ENCODE assay signal across 8 cellular contexts in genomic region chr12:57069522-57069921, GRCh38. TPM values are rescaled to one million over a fixed set of nuclear protein-coding genes. Genes with fewer than 3 reads are reported as not detected.
A peak's percentile ranks its signal among the peaks of the same experiment; 100 is the strongest.
DNase-seq lines count a peak whose midpoint lies in the region; ATAC-seq and TF ChIP-seq lines count a peak whose summit lies in the region.

No MANE protein-coding gene starts in this region.

- POLR2A ChIA-PET in RWPE1 (lab: Yijun Ruan, JAX; ENCODE audit: low non-redundant PET): interaction anchor here (1.0 kb wide), 1 partner anchor 42 kb away, joined by 19 read pairs; the partner anchor contains the start of gene STAT6

- TF ChIP-seq POLR2A in adrenal gland (IDR thresholded peaks at IDR 0.05) (peak in 1 of 2 donors; percentile 4), heart left ventricle (IDR thresholded peaks at IDR 0.05) (no peak)

- 0 out of 2 replicates have a peak overlapping the region, but pooled peaks have one; percentile 1 for H3K4me2 ChIP-seq in KMS-11

- ATAC-seq in GM21619 (IDR thresholded peaks at IDR 0.05; ENCODE audit: unreplicated experiment): peak; percentile 87
- ATAC-seq in heart left ventricle: peak; percentile 86 to 98 (median 96)

- H3K36me3 ChIP-seq in KMS-11 (ENCODE audit: insufficient read depth) (peaks cover 23% of the 10 kb centered on the region; the same call in 1 of the 2 replicates), adrenal gland (replicated peaks in 1 of 2) (peaks cover 0 to 11% of the 10 kb centered on the region in 2 donors), heart left ventricle (peaks cover 0 to 47% (median 18%) of the 10 kb centered on the region in 9 donors)

- H3K9me3 ChIP-seq in adrenal gland (replicated peaks in 1 of 3) (no peaks in the 10 kb centered on the region), heart left ventricle (no peaks in the 10 kb centered on the region)

- H3K4me3 ChIP-seq in KMS-11 (IDR thresholded peaks at IDR 0.05; ENCODE audit: insufficient read depth, low read depth, low read length) (no peak overlapping the region), adrenal gland (no peak overlapping the region), heart left ventricle (no peak overlapping the region)

- H3K27ac ChIP-seq in KMS-11 (peak overlapping the region; percentile 8; the same call in 1 of the 2 replicates), RWPE1 (no peak overlapping the region), adrenal gland (peak overlapping the region in 4 of 5 donors; percentile 47 to 84 (median 70)), heart left ventricle (peak overlapping the region in 9 of 12 donors; percentile 5 to 81 (median 40))

- intact Hi-C loops in adrenal gland (cut with DNase I) (loop anchor here in 1 of 2 donors (5.0 kb wide), 1 partner anchor 113 kb away; no protein-coding TSS in a partner anchor), heart left ventricle (cut with DNase I) (loop anchor here (1.0 to 10.0 kb wide), 10 partner anchors 43 to 312 kb away; no protein-coding TSS in a partner anchor)

- WGBS in adrenal gland, 4 donors: 19 to 20% (median 19%) methylated on average over 3 of the region's 3 CpGs
- 28 to 38% (median 34%) methylated on average over 3 of the region's 3 CpGs for WGBS in heart left ventricle, 4 donors

- DNase-seq in G401 (ENCODE audit: low spot score) (peak; percentile 83), RWPE1 (ENCODE audit: low spot score) (peak; percentile 52), adrenal gland (peak; percentile 76 to 93 (median 85)), heart left ventricle (peak in 4 of 5 donors; percentile 44 to 69 (median 65)), pons (ENCODE audit: low spot score) (peak; percentile 93), NCI-H1048 (lab: John Stamatoyannopoulos, UW) (no peak)

- H3K9ac ChIP-seq in KMS-11: no peak overlapping the region

- no peaks in the 10 kb centered on the region for H4K20me1 ChIP-seq in KMS-11 (ENCODE audit: insufficient read depth)

- peak; percentile 99 for TF ChIP-seq CTCF in KMS-11 (conservative IDR thresholded peaks at IDR 0.05; ENCODE audit: low read depth, low read length)
- peak; percentile 79 for TF ChIP-seq CTCF in RWPE1 (conservative IDR thresholded peaks at IDR 0.05; ENCODE audit: low read depth)
- peak; percentile 76 to 98 (median 95) for TF ChIP-seq CTCF in adrenal gland (IDR thresholded peaks at IDR 0.05)
- TF ChIP-seq CTCF in heart left ventricle (IDR thresholded peaks at IDR 0.05): peak; percentile 77 to 92 (median 89)

- CTCF ChIA-PET in RWPE1 (lab: Yijun Ruan, JAX): interaction anchor here (0.6 to 2.6 kb wide), 16 partner anchors 9 to 170 kb away, joined by 3 to 35 read pairs (median 4); partner anchors contain the start of genes NEMP1 and STAT6

- peaks cover 22% of the 10 kb centered on the region for H3K79me2 ChIP-seq in KMS-11 (ENCODE audit: insufficient read depth, low read depth)

- H3K27me3 ChIP-seq in KMS-11 (ENCODE audit: insufficient read depth, low read depth) (no peaks in the 10 kb centered on the region), adrenal gland (no peaks in the 10 kb centered on the region), heart left ventricle (no peaks in the 10 kb centered on the region)

- in situ Hi-C loops in G401 (cut with HindIII; ENCODE audit: low sequenced_read_pairs): no loop called here

- peaks cover 25% of the 10 kb centered on the region for H3K4me1 ChIP-seq in KMS-11 (ENCODE audit: low read depth, poor library complexity, severe bottlenecking)
- H3K4me1 ChIP-seq in adrenal gland (replicated peaks in 1 of 2): peaks cover 5 to 6% of the 10 kb centered on the region in 2 donors
- H3K4me1 ChIP-seq in heart left ventricle: peaks cover 0 to 19% (median 3%) of the 10 kb centered on the region in 12 donors

- no peak overlapping the region for H2AFZ ChIP-seq in KMS-11 (ENCODE audit: low read depth)

RNA-seq across cellular contexts. Expression of gene NEMP1, which starts 9.1 kb away (rescaled TPM):
- 17.4 and 23.9 TPM in 2 replicates for total RNA-seq in G401 (2014; rRNA removed; shearing (Covaris generic))
- total RNA-seq in adrenal gland (10 to 100 TPM in 3 of 8 donors, 1 to 10 TPM in 5; 5.8 to 16.4 (median 8.8) TPM), heart left ventricle (10 to 100 TPM in 1 of 9 donors, 1 to 10 TPM in 8; 1.7 to 12.0 (median 3.6) TPM)
- polyA plus RNA-seq in adrenal gland (1 to 10 TPM; 2.7 to 5.7 (median 3.1) TPM), heart left ventricle (1 to 10 TPM; 1.4 to 2.2 TPM)

RNA-seq across cellular contexts. Expression of gene NAB2, which starts 19.4 kb away (rescaled TPM):
- 44.2 TPM in 2 replicates for total RNA-seq in G401 (2014; rRNA removed; shearing (Covaris generic))
- total RNA-seq in adrenal gland: 10 to 100 TPM; 16.8 to 36.0 (median 18.7) TPM
- 10 to 100 TPM in 2 of 3 donors, 1 to 10 TPM in 1; 9.4 to 64.6 (median 56.9) TPM for polyA plus RNA-seq in adrenal gland
- total RNA-seq in heart left ventricle: 10 to 100 TPM in 8 of 9 donors, 1 to 10 TPM in 1; 8.7 to 20.3 (median 11.8) TPM
- polyA plus RNA-seq in heart left ventricle: 10 to 100 TPM; 10.7 to 30.1 TPM

RNA-seq across cellular contexts. Expression of gene MYO1A, which starts 19.6 kb away (rescaled TPM):
- total RNA-seq in G401 (2014; rRNA removed; shearing (Covaris generic)): 1.6 TPM in 1 of 2 replicates, not detected in the other
- 1 to 10 TPM in 3 of 8 donors, under 1 TPM in 4, not detected in 1; under 0.01 to 1.6 (median 0.53) TPM for total RNA-seq in adrenal gland
- under 1 TPM; 0.46 to 0.88 (median 0.64) TPM for polyA plus RNA-seq in adrenal gland
- under 1 TPM in 3 of 9 donors, not detected in 6; 0.06 to 0.77 (median 0.45) TPM for total RNA-seq in heart left ventricle
- under 1 TPM in 1 of 2 donors, not detected in 1; 0.19 TPM for polyA plus RNA-seq in heart left ventricle

RNA-seq across cellular contexts. Expression of gene STAT6, which starts 41.6 kb away (rescaled TPM):
- 62.6 and 64.9 TPM in 2 replicates for total RNA-seq in G401 (2014; rRNA removed; shearing (Covaris generic))
- total RNA-seq in adrenal gland (100 to 1,000 TPM; 109 to 227 (median 155) TPM), heart left ventricle (10 to 100 TPM; 31.6 to 87.7 (median 37.6) TPM)
- polyA plus RNA-seq in adrenal gland (100 to 1,000 TPM; 102 to 321 (median 177) TPM), heart left ventricle (10 to 100 TPM; 39.6 to 41.0 TPM)

RNA-seq across cellular contexts. Expression of gene TAC3, which starts 53.2 kb away (rescaled TPM):
- 0.85 TPM in 1 of 2 replicates, not detected in the other for total RNA-seq in G401 (2014; rRNA removed; shearing (Covaris generic))
- total RNA-seq in adrenal gland: under 1 TPM in 1 of 8 donors, not detected in 7; 0.46 TPM
- 1 to 10 TPM in 1 of 3 donors, not detected in 2; 1.1 TPM for polyA plus RNA-seq in adrenal gland
- total RNA-seq in heart left ventricle: not detected
- not detected for polyA plus RNA-seq in heart left ventricle
